10 cellular contexts compared by ENCODE assay signal in the genomic region with DNA sequence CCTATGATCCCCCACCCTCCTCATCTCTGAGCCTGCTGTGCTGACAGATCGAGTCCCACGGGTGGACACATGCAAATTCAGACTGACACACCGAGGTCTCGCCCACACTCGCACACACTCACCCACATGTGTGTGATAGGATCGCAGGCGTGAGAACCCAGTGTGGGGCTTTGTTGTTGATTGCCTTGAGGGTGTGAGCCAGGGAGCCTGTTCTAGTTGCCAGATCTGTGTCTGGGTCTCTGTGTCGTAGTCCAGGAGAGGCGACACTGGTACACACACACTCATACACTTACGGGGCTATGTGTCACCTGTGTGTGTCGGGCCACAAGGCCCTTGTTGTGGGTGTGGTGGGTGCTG. TPM values are rescaled to one million over a fixed set of nuclear protein-coding genes. Genes with fewer than 3 reads are reported as not detected.
DNase-seq lines count a peak whose midpoint lies in the region; ATAC-seq and TF ChIP-seq lines count a peak whose summit lies in the region.
"Had no signal": no experiment of that assay in that cellular context is flagged by ENCODE, and none has a peak within 500 bp of the region (broad histone marks: within the 10 kb centered on the region; RNA-seq: fewer than 3 reads in every experiment).

No MANE protein-coding gene starts in this region.

- WGBS in endodermal cell (ENCODE audit: insufficient coverage in 1 of 2, insufficient read length in 1 of 2), 2 experiments = 15 to 27% methylated on average over 3 to 9 of the region's 11 CpGs

- H3K36me3 ChIP-seq in endodermal cell (ENCODE audit: control insufficient read depth, insufficient read depth, low read length) (peaks cover 21% of the 10 kb centered on the region), upper lobe of right lung (no peaks in the 10 kb centered on the region)
- no peaks in the 10 kb centered on the region for H3K36me3 ChIP-seq in naive thymus-derived CD4-positive, alpha-beta T cell (ENCODE audit: control insufficient read depth in 2 of 3, insufficient read depth in 3 of 3, low read length in 3 of 3)
- H3K36me3 ChIP-seq: WERI-Rb-1 had no signal

- DNase-seq in activated CD8-positive, alpha-beta T cell treated with anti-CD3 and anti-CD28 coated beads for 36 hours = peak; percentile 15
- DNase-seq in activated CD8-positive, alpha-beta T cell treated with anti-CD3 and anti-CD28 coated beads, Interleukin-2, amount 10 ng/mL, durations not matched to agents 7 days and 5 days = no peak
- DNase-seq in endodermal cell (peak; percentile 71), upper lobe of right lung (no peak)
- no peak for DNase-seq in naive thymus-derived CD4-positive, alpha-beta T cell
- DNase-seq in activated CD8-positive, alpha-beta memory T cell treated with anti-CD3 and anti-CD28 coated beads, Interleukin-2, amount 50 U/mL, for 4 hours = no peak
- DNase-seq: WERI-Rb-1 had no signal

- CTCF ChIA-PET in activated CD8-positive, alpha-beta T cell treated with anti-CD3 and anti-CD28 coated beads for 36 hours (lab: Charles Lee) = interaction anchor here (0.7 kb wide), 1 partner anchor 161 kb away, joined by 3 read pairs; no protein-coding TSS in a partner anchor
- CTCF ChIA-PET in activated CD8-positive, alpha-beta T cell treated with anti-CD3 and anti-CD28 coated beads, Interleukin-2, amount 10 ng/mL, durations not matched to agents 7 days and 5 days (lab: Charles Lee) = interaction anchor here (1.1 to 1.2 kb wide), 2 partner anchors 163 to 222 kb away, joined by 3 read pairs; no protein-coding TSS in a partner anchor
- CTCF ChIA-PET in naive thymus-derived CD4-positive, alpha-beta T cell (lab: Charles Lee) = no interaction called here

- H3K27ac ChIP-seq in endodermal cell (ENCODE audit: low read depth, low read length) = no peak overlapping the region
- no peak overlapping the region for H3K27ac ChIP-seq in naive thymus-derived CD4-positive, alpha-beta T cell (ENCODE audit: low read depth, low read length)
- H3K27ac ChIP-seq in upper lobe of right lung = peak overlapping the region; percentile 82
- H3K27ac ChIP-seq: WERI-Rb-1 had no signal

- no peak overlapping the region for H3K27ac Mint-ChIP-seq in activated CD8-positive, alpha-beta T cell treated with anti-CD3 and anti-CD28 coated beads for 36 hours
- no peak overlapping the region for H3K27ac Mint-ChIP-seq in activated CD8-positive, alpha-beta T cell treated with anti-CD3 and anti-CD28 coated beads, Interleukin-2, amount 10 ng/mL, durations not matched to agents 7 days and 5 days
- peak overlapping the region; percentile 61 for H3K27ac Mint-ChIP-seq in endodermal cell
- H3K27ac Mint-ChIP-seq in naive thymus-derived CD4-positive, alpha-beta T cell = peak overlapping the region in 2 of 9 donors; percentile 4 to 11
- H3K27ac Mint-ChIP-seq in activated T-helper 17 cell treated with anti-CD3 and anti-CD28 coated beads, Interleukin-2, amount 50 U/mL, for 72 hours = no peak overlapping the region
- H3K27ac Mint-ChIP-seq: activated naive CD4-positive, alpha-beta T cell treated with anti-CD3 and anti-CD28 coated beads, Interleukin-2, amount 50 U/mL, for 24 hours had no signal

- no peak for ATAC-seq in activated CD8-positive, alpha-beta T cell treated with anti-CD3 and anti-CD28 coated beads for 36 hours
- ATAC-seq in activated CD8-positive, alpha-beta T cell treated with anti-CD3 and anti-CD28 coated beads, Interleukin-2, amount 10 ng/mL, durations not matched to agents 7 days and 5 days = no peak
- ATAC-seq in naive thymus-derived CD4-positive, alpha-beta T cell = no peak
- no peak for ATAC-seq in upper lobe of right lung
- ATAC-seq in GM19467 (IDR thresholded peaks at IDR 0.05; ENCODE audit: unreplicated experiment) = no peak
- ATAC-seq in activated T-helper 17 cell treated with anti-CD3 and anti-CD28 coated beads, Interleukin-2, amount 50 U/mL, for 72 hours (replicated peaks) = no peak

- no peaks in the 10 kb centered on the region for H3K9me3 Mint-ChIP-seq in activated CD8-positive, alpha-beta T cell treated with anti-CD3 and anti-CD28 coated beads for 36 hours
- H3K9me3 Mint-ChIP-seq in activated CD8-positive, alpha-beta T cell treated with anti-CD3 and anti-CD28 coated beads, Interleukin-2, amount 10 ng/mL, durations not matched to agents 7 days and 5 days (ENCODE audit: insufficient read depth) = no peaks in the 10 kb centered on the region
- H3K9me3 Mint-ChIP-seq in endodermal cell = no peaks in the 10 kb centered on the region
- no peaks in the 10 kb centered on the region for H3K9me3 Mint-ChIP-seq in naive thymus-derived CD4-positive, alpha-beta T cell
- H3K9me3 Mint-ChIP-seq in activated T-helper 17 cell treated with anti-CD3 and anti-CD28 coated beads, Interleukin-2, amount 50 U/mL, for 72 hours = no peaks in the 10 kb centered on the region
- H3K9me3 Mint-ChIP-seq: activated naive CD4-positive, alpha-beta T cell treated with anti-CD3 and anti-CD28 coated beads, Interleukin-2, amount 50 U/mL, for 24 hours had no signal

- H3K4me3 ChIP-seq in endodermal cell (ENCODE audit: low read length) (peak overlapping the region; percentile 98), upper lobe of right lung (peak overlapping the region; percentile 67)
- H3K4me3 ChIP-seq in naive thymus-derived CD4-positive, alpha-beta T cell (ENCODE audit: low read length) = no peak overlapping the region

- no peak overlapping the region for H3K4me3 Mint-ChIP-seq in activated CD8-positive, alpha-beta T cell treated with anti-CD3 and anti-CD28 coated beads for 36 hours
- H3K4me3 Mint-ChIP-seq in activated CD8-positive, alpha-beta T cell treated with anti-CD3 and anti-CD28 coated beads, Interleukin-2, amount 10 ng/mL, durations not matched to agents 7 days and 5 days = no peak overlapping the region
- peak overlapping the region; percentile 81 for H3K4me3 Mint-ChIP-seq in endodermal cell
- peak overlapping the region in 6 of 10 donors; percentile 21 to 81 (median 50) for H3K4me3 Mint-ChIP-seq in naive thymus-derived CD4-positive, alpha-beta T cell
- no peak overlapping the region for H3K4me3 Mint-ChIP-seq in activated T-helper 17 cell treated with anti-CD3 and anti-CD28 coated beads, Interleukin-2, amount 50 U/mL, for 72 hours
- H3K4me3 Mint-ChIP-seq: activated naive CD4-positive, alpha-beta T cell treated with anti-CD3 and anti-CD28 coated beads, Interleukin-2, amount 50 U/mL, for 24 hours had no signal

- intact Hi-C loops in activated CD8-positive, alpha-beta T cell treated with anti-CD3 and anti-CD28 coated beads for 36 hours (cut with micrococcal nuclease) = no loop called here
- intact Hi-C loops in naive thymus-derived CD4-positive, alpha-beta T cell (cut with micrococcal nuclease) = no loop called here
- intact Hi-C loops in upper lobe of right lung (cut with DNase I) = no loop called here

- no peaks in the 10 kb centered on the region for H3K36me3 Mint-ChIP-seq in activated CD8-positive, alpha-beta T cell treated with anti-CD3 and anti-CD28 coated beads for 36 hours (ENCODE audit: low read depth)
- no peaks in the 10 kb centered on the region for H3K36me3 Mint-ChIP-seq in activated CD8-positive, alpha-beta T cell treated with anti-CD3 and anti-CD28 coated beads, Interleukin-2, amount 10 ng/mL, durations not matched to agents 7 days and 5 days (ENCODE audit: low read depth)
- H3K36me3 Mint-ChIP-seq in endodermal cell (ENCODE audit: low read depth) = no peaks in the 10 kb centered on the region
- no peaks in the 10 kb centered on the region for H3K36me3 Mint-ChIP-seq in naive thymus-derived CD4-positive, alpha-beta T cell
- H3K36me3 Mint-ChIP-seq in activated T-helper 17 cell treated with anti-CD3 and anti-CD28 coated beads, Interleukin-2, amount 50 U/mL, for 72 hours (ENCODE audit: low read depth) = no peaks in the 10 kb centered on the region

- peaks cover 30% of the 10 kb centered on the region for H3K27me3 Mint-ChIP-seq in activated CD8-positive, alpha-beta T cell treated with anti-CD3 and anti-CD28 coated beads for 36 hours
- peaks cover 61% of the 10 kb centered on the region for H3K27me3 Mint-ChIP-seq in activated CD8-positive, alpha-beta T cell treated with anti-CD3 and anti-CD28 coated beads, Interleukin-2, amount 10 ng/mL, durations not matched to agents 7 days and 5 days (ENCODE audit: low read depth)
- H3K27me3 Mint-ChIP-seq in endodermal cell (ENCODE audit: insufficient read depth) = peaks cover 79% of the 10 kb centered on the region
- peaks cover 23 to 78% (median 29%) of the 10 kb centered on the region in 5 donors for H3K27me3 Mint-ChIP-seq in naive thymus-derived CD4-positive, alpha-beta T cell
- peaks cover 14% of the 10 kb centered on the region for H3K27me3 Mint-ChIP-seq in activated T-helper 17 cell treated with anti-CD3 and anti-CD28 coated beads, Interleukin-2, amount 50 U/mL, for 72 hours

- H3K27me3 ChIP-seq in endodermal cell (ENCODE audit: control insufficient read depth, insufficient read depth, low read length, poor library complexity, severe bottlenecking) (peaks cover 36% of the 10 kb centered on the region), upper lobe of right lung (no peaks in the 10 kb centered on the region)
- H3K27me3 ChIP-seq in naive thymus-derived CD4-positive, alpha-beta T cell (ENCODE audit: control insufficient read depth in 2 of 2, insufficient read depth in 2 of 2, low read length in 2 of 2) = peaks cover 0 to 9% of the 10 kb centered on the region in 2 donors

- H3K9ac ChIP-seq in endodermal cell (ENCODE audit: extremely low read depth, low read length, poor library complexity, severe bottlenecking) = peak overlapping the region; percentile 58

- POLR2A ChIA-PET in activated CD8-positive, alpha-beta T cell treated with anti-CD3 and anti-CD28 coated beads for 36 hours (lab: Charles Lee) = no interaction called here
- POLR2A ChIA-PET in activated CD8-positive, alpha-beta T cell treated with anti-CD3 and anti-CD28 coated beads, Interleukin-2, amount 10 ng/mL, durations not matched to agents 7 days and 5 days (lab: Charles Lee) = no interaction called here
- POLR2A ChIA-PET in naive thymus-derived CD4-positive, alpha-beta T cell (lab: Charles Lee) = no interaction called here

- H3K9me3 ChIP-seq in endodermal cell (ENCODE audit: control insufficient read depth, low read length) = no peaks in the 10 kb centered on the region
- H3K9me3 ChIP-seq in naive thymus-derived CD4-positive, alpha-beta T cell (ENCODE audit: control insufficient read depth in 2 of 3, low read length in 3 of 3) = no peaks in the 10 kb centered on the region
- H3K9me3 ChIP-seq in upper lobe of right lung = no peaks in the 10 kb centered on the region

- H3K4me1 ChIP-seq in endodermal cell (ENCODE audit: control insufficient read depth, insufficient read depth, low read length) (peaks cover 40% of the 10 kb centered on the region), upper lobe of right lung (peaks cover 48% of the 10 kb centered on the region)
- peaks cover 14 to 27% of the 10 kb centered on the region in 2 donors for H3K4me1 ChIP-seq in naive thymus-derived CD4-positive, alpha-beta T cell (ENCODE audit: control insufficient read depth in 2 of 2, insufficient read depth in 2 of 2, low read length in 2 of 2)

- H3K4me1 Mint-ChIP-seq in activated CD8-positive, alpha-beta T cell treated with anti-CD3 and anti-CD28 coated beads for 36 hours (ENCODE audit: low read depth) = peaks cover 14% of the 10 kb centered on the region
- peaks cover 17% of the 10 kb centered on the region for H3K4me1 Mint-ChIP-seq in activated CD8-positive, alpha-beta T cell treated with anti-CD3 and anti-CD28 coated beads, Interleukin-2, amount 10 ng/mL, durations not matched to agents 7 days and 5 days (ENCODE audit: low read depth)
- H3K4me1 Mint-ChIP-seq in endodermal cell = peaks cover 62% of the 10 kb centered on the region
- H3K4me1 Mint-ChIP-seq in naive thymus-derived CD4-positive, alpha-beta T cell = peaks cover 15 to 51% (median 32%) of the 10 kb centered on the region in 7 donors
- peaks cover 9% of the 10 kb centered on the region for H3K4me1 Mint-ChIP-seq in activated T-helper 17 cell treated with anti-CD3 and anti-CD28 coated beads, Interleukin-2, amount 50 U/mL, for 72 hours

- no peak for TF ChIP-seq CTCF in activated CD8-positive, alpha-beta T cell treated with anti-CD3 and anti-CD28 coated beads for 36 hours (IDR thresholded peaks at IDR 0.05)
- TF ChIP-seq CTCF in endodermal cell (conservative IDR thresholded peaks at IDR 0.05) (no peak), upper lobe of right lung (IDR thresholded peaks at IDR 0.05) (no peak)

RNA-seq across cellular contexts. Expression of gene EPHB3, which starts 2.0 kb away (rescaled TPM):
- total RNA-seq in activated CD8-positive, alpha-beta T cell treated with anti-CD3 and anti-CD28 coated beads for 36 hours = under 1 TPM in 1 of 2 experiments, not detected in 1; 0.07 TPM
- total RNA-seq in activated CD8-positive, alpha-beta T cell treated with anti-CD3 and anti-CD28 coated beads, Interleukin-2, amount 10 ng/mL, durations not matched to agents 7 days and 5 days = under 1 TPM; 0.11 to 0.13 TPM
- total RNA-seq in endodermal cell (10 to 100 TPM; 32.7 to 36.9 TPM), upper lobe of right lung (7.8 TPM)
- 22.3 TPM for polyA plus RNA-seq in endodermal cell (2013, experiment 1 of 2)
- 23.5 TPM for polyA plus RNA-seq in endodermal cell (2013, experiment 2 of 2)
- total RNA-seq in naive thymus-derived CD4-positive, alpha-beta T cell = under 1 TPM; 0.07 to 0.49 (median 0.32) TPM
- under 1 TPM; 0.04 to 0.35 TPM for polyA plus RNA-seq in naive thymus-derived CD4-positive, alpha-beta T cell
- total RNA-seq in activated T-helper 17 cell treated with anti-CD3 and anti-CD28 coated beads, Interleukin-2, amount 50 U/mL, for 72 hours = under 1 TPM in 1 of 2 donors, not detected in 1; 0.11 TPM

Comparison
In these comparisons a context has a peak if more than half of its experiments do, and no peak if none do; other contexts are left out.
1. DNase-seq: peak in activated CD8-positive, alpha-beta T cell treated with anti-CD3 and anti-CD28 coated beads for 36 hours (single experiment) and endodermal cell (single experiment); none in activated CD8-positive, alpha-beta T cell treated with anti-CD3 and anti-CD28 coated beads, Interleukin-2, amount 10 ng/mL, durations not matched to agents 7 days and 5 days (single experiment), naive thymus-derived CD4-positive, alpha-beta T cell (0 of 9), upper lobe of right lung (single experiment) and activated CD8-positive, alpha-beta memory T cell treated with anti-CD3 and anti-CD28 coated beads, Interleukin-2, amount 50 U/mL, for 4 hours (single experiment).
2. H3K4me3 Mint-ChIP-seq: peak in endodermal cell (single experiment) and naive thymus-derived CD4-positive, alpha-beta T cell (6 of 10); none in activated CD8-positive, alpha-beta T cell treated with anti-CD3 and anti-CD28 coated beads for 36 hours (single experiment), activated CD8-positive, alpha-beta T cell treated with anti-CD3 and anti-CD28 coated beads, Interleukin-2, amount 10 ng/mL, durations not matched to agents 7 days and 5 days (single experiment) and activated T-helper 17 cell treated with anti-CD3 and anti-CD28 coated beads, Interleukin-2, amount 50 U/mL, for 72 hours (single experiment).